Comparison of ENCODE assay signal across 8 cellular contexts in the genomic region with DNA sequence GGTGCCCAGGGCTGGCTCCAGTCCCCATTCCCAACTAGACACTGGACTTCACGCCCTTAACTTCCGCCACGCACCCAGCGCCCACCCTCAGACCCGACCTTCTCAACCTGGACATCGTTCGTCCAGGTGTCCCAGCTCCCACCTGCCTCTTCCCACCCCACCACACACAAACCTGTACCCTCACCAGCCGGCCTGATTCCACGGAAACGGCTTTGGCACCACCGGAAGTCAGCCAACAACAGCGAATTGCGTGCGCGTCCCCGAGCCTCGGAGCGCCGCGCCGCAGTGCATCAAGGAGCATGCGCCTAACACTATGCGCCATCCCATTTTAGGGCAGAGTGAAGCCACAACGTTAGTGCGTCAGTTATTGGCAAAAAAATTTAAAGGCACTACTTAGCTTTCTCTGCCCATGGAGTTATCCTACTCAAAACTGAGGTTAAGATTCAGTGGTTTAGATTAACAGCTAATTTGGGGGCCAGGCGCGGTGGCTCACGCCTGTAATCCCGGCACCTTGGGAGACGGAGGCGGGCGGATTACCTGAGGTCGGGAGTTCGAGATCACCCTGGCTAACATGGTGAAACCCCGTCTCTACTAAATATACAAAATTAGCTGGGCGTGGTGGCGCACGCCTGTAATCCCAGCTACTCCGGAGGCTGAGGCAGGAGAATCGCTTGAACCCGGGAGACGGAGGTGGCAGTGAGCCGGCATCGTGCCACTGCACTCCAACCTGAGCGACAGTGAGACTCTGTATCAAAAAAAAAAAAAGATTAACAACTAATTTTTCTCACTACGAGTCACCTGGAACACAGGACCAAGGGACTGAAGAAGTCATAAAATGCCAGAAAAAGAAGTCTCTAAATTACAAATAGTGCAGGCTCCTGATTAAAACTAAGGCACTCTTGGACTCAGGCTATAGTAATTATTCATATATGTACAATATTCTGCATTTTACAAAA. TPM values are rescaled to one million over a fixed set of nuclear protein-coding genes. Genes with fewer than 3 reads are reported as not detected.
DNase-seq lines count a peak whose midpoint lies in the region; ATAC-seq, FAIRE-seq and TF ChIP-seq lines count a peak whose summit lies in the region.

A gene with protein sequence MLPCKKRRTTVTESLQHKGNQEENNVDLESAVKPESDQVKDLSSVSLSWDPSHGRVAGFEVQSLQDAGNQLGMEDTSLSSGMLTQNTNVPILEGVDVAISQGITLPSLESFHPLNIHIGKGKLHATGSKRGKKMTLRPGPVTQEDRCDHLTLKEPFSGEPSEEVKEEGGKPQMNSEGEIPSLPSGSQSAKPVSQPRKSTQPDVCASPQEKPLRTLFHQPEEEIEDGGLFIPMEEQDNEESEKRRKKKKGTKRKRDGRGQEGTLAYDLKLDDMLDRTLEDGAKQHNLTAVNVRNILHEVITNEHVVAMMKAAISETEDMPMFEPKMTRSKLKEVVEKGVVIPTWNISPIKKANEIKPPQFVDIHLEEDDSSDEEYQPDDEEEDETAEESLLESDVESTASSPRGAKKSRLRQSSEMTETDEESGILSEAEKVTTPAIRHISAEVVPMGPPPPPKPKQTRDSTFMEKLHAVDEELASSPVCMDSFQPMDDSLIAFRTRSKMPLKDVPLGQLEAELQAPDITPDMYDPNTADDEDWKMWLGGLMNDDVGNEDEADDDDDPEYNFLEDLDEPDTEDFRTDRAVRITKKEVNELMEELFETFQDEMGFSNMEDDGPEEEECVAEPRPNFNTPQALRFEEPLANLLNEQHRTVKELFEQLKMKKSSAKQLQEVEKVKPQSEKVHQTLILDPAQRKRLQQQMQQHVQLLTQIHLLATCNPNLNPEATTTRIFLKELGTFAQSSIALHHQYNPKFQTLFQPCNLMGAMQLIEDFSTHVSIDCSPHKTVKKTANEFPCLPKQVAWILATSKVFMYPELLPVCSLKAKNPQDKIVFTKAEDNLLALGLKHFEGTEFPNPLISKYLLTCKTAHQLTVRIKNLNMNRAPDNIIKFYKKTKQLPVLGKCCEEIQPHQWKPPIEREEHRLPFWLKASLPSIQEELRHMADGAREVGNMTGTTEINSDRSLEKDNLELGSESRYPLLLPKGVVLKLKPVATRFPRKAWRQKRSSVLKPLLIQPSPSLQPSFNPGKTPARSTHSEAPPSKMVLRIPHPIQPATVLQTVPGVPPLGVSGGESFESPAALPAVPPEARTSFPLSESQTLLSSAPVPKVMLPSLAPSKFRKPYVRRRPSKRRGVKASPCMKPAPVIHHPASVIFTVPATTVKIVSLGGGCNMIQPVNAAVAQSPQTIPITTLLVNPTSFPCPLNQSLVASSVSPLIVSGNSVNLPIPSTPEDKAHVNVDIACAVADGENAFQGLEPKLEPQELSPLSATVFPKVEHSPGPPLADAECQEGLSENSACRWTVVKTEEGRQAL (N-terminal part only) (minus strand): TSS at position 240 of the 956 bp plus-strand sequence. CDS start 3,434 bp downstream, outside the sequence.

- peak within 1 kb of the TSS; percentile 89 for H3K27ac Mint-ChIP-seq in astrocyte (ENCODE audit: unreplicated experiment)

- H4K20me1 ChIP-seq in astrocyte (ENCODE audit: insufficient read depth, low read length), result peaks cover 8% of the 10 kb centered on the region

- TF ChIP-seq CTCF in GM13976 (IDR thresholded peaks at IDR 0.05; ENCODE audit: borderline replicate concordance, control extremely low read depth, extremely low read depth, insufficient read depth, missing control alignments) (no peak), astrocyte (IDR thresholded peaks at IDR 0.05; ENCODE audit: insufficient read depth, low read depth, low read length) (no peak)

- peak within 1 kb of the TSS; percentile 98 for H2AFZ ChIP-seq in astrocyte (ENCODE audit: low read depth, low read length)

- peaks cover 12% of the 10 kb centered on the region for H3K4me1 Mint-ChIP-seq in astrocyte (ENCODE audit: low read depth, unreplicated experiment)

- no peaks in the 10 kb centered on the region for H3K27me3 Mint-ChIP-seq in astrocyte (ENCODE audit: low read depth, unreplicated experiment)

- H3K27ac ChIP-seq in astrocyte (ENCODE audit: low read depth, low read length) (peak within 1 kb of the TSS; percentile 89), right cardiac atrium (ENCODE audit: low read length) (peak within 1 kb of the TSS; percentile 55)

- H3K36me3 Mint-ChIP-seq in astrocyte (ENCODE audit: low read depth, unreplicated experiment), result peaks cover 11% of the 10 kb centered on the region

- in situ Hi-C loops in GM13976 (cut with MboI; ENCODE audit: low sequenced_read_pairs, unreplicated experiment), result no loop called here

- peak within 1 kb of the TSS; percentile 98 for H3K9ac ChIP-seq in astrocyte (ENCODE audit: low read length)

- H3K4me1 ChIP-seq in astrocyte (ENCODE audit: insufficient read depth, low read length) (peaks cover 14% of the 10 kb centered on the region), right cardiac atrium (ENCODE audit: control insufficient read depth, insufficient read depth, low read length) (no peaks in the 10 kb centered on the region)

- 14% methylated on average over 46 of the region's 46 CpGs for WGBS in right cardiac atrium

- intact Hi-C loops in right cardiac atrium (cut with DNase I), result no loop called here

- peak within 1 kb of the TSS; percentile 85 for H3K4me2 ChIP-seq in astrocyte (ENCODE audit: low read length)

- H3K4me3 Mint-ChIP-seq in astrocyte (ENCODE audit: unreplicated experiment), result peak within 1 kb of the TSS; percentile 93

- peaks cover 51% of the 10 kb centered on the region for H3K79me2 ChIP-seq in astrocyte (ENCODE audit: insufficient read depth, low read length)

- ATAC-seq in HG02943 (IDR thresholded peaks at IDR 0.05; ENCODE audit: low read depth, unreplicated experiment), result peak; percentile 36
- ATAC-seq in right cardiac atrium, result peak; percentile 76 to 81

- H3K9me3 ChIP-seq in astrocyte (ENCODE audit: insufficient read depth, low read depth, low read length) (no peaks in the 10 kb centered on the region), right cardiac atrium (ENCODE audit: control insufficient read depth, low read length) (no peaks in the 10 kb centered on the region)

- H3K36me3 ChIP-seq in astrocyte (ENCODE audit: insufficient read depth, low read length), result peaks cover 12% of the 10 kb centered on the region

- no peaks in the 10 kb centered on the region for H3K9me3 Mint-ChIP-seq in astrocyte (ENCODE audit: unreplicated experiment)

- H3K27me3 ChIP-seq in astrocyte (ENCODE audit: insufficient read depth, low read length) (no peaks in the 10 kb centered on the region), right cardiac atrium (ENCODE audit: control insufficient read depth, insufficient read depth) (no peaks in the 10 kb centered on the region)

- peak; percentile 64 for FAIRE-seq in astrocyte (lab: Jason Lieb, UNC)
- FAIRE-seq in urothelium cell line (lab: Jason Lieb, UNC), result peak; percentile 87

- DNase-seq in GM13976 (ENCODE audit: low spot score), result peak; percentile 94
- peak; percentile 97 to 99 for DNase-seq in NCI-H2081 (lab: John Stamatoyannopoulos, UW)
- DNase-seq in T-helper 9 cell, result peak; percentile 80
- DNase-seq in astrocyte (ENCODE audit: low read depth), result peak; percentile 83
- DNase-seq in right cardiac atrium, result peak; percentile 89 to 97 (median 95)
- peak; percentile 71 for DNase-seq in pulmonary artery endothelial cell (ENCODE audit: low read depth, low spot score)
- DNase-seq in urothelium cell line (ENCODE audit: low spot score), result peak; percentile 95

- H3K4me3 ChIP-seq in astrocyte (ENCODE audit: insufficient read depth, low read depth, low read length) (peak within 1 kb of the TSS; percentile 97), right cardiac atrium (ENCODE audit: low read length) (peak within 1 kb of the TSS; percentile 49)

RNA-seq across cellular contexts. Expression of the gene that starts here (rescaled TPM):
- total RNA-seq in astrocyte (52.8 and 58.2 TPM in 2 replicates), right cardiac atrium (10 to 100 TPM; 24.4 to 30.2 (median 27.1) TPM), pulmonary artery endothelial cell (21.6 and 27.0 TPM in 2 replicates)
- 13.8 TPM for polyA plus RNA-seq in right cardiac atrium

Comparison
In these comparisons a context has a peak if more than half of its experiments do, and no peak if none do; other contexts are left out.
1. Peak in every context shown above with its lines: DNase-seq, ATAC-seq, H3K4me3 ChIP-seq and H3K27ac ChIP-seq.